ENCODE assay signal across 12 cellular contexts in genomic region chr11:330694-331314, GRCh38. TPM values are rescaled to one million over a fixed set of nuclear protein-coding genes. Genes with fewer than 3 reads are reported as not detected.
DNase-seq lines count a peak whose midpoint lies in the region; ATAC-seq and TF ChIP-seq lines count a peak whose summit lies in the region.
"Had no signal": no experiment of that assay in that cellular context is flagged by ENCODE, and none has a peak within 500 bp of the region (broad histone marks: within the 10 kb centered on the region; RNA-seq: fewer than 3 reads in every experiment).

No MANE protein-coding gene starts in this region.

- peak overlapping the region; percentile 49 for H3K4me3 Mint-ChIP-seq in activated naive CD8-positive, alpha-beta T cell
- H3K4me3 Mint-ChIP-seq in nephron = no peak overlapping the region
- H3K4me3 Mint-ChIP-seq in Caco-2 (ENCODE audit: unreplicated experiment) = no peak overlapping the region
- no peak overlapping the region for H3K4me3 Mint-ChIP-seq in HFFc6

- no peak overlapping the region for H3K23ac ChIP-seq in IMR-90 (ENCODE audit: low read depth, low read length)

- H3K9me1 ChIP-seq in IMR-90 (ENCODE audit: insufficient read depth, low read length) = no peaks in the 10 kb centered on the region

- H3K4me2 ChIP-seq in DND-41 (ENCODE audit: insufficient read depth, low read length) = peak overlapping the region; percentile 69
- no peak overlapping the region for H3K4me2 ChIP-seq in IMR-90 (ENCODE audit: low read depth, low read length)

- no peaks in the 10 kb centered on the region for H3K27me3 Mint-ChIP-seq in activated naive CD8-positive, alpha-beta T cell
- H3K27me3 Mint-ChIP-seq in nephron (ENCODE audit: low read depth) (no peaks in the 10 kb centered on the region), Caco-2 (ENCODE audit: insufficient read depth, unreplicated experiment) (no peaks in the 10 kb centered on the region), HFFc6 (ENCODE audit: insufficient read depth) (peaks cover 4% of the 10 kb centered on the region)

- H3K9me3 ChIP-seq in DND-41 (ENCODE audit: insufficient read depth, low read length, severe bottlenecking) (no peaks in the 10 kb centered on the region), IMR-90 (ENCODE audit: control insufficient read depth, insufficient read depth, low read length) (no peaks in the 10 kb centered on the region), Caco-2 (peaks cover 10% of the 10 kb centered on the region; the same call in 1 of the 2 replicates)

- no peaks in the 10 kb centered on the region for H3K79me2 ChIP-seq in DND-41 (ENCODE audit: insufficient read depth, low read length)

- no peak overlapping the region for H4K91ac ChIP-seq in IMR-90 (ENCODE audit: insufficient read depth, low read depth, low read length)

- dilution Hi-C loops in IMR-90 (cut with HindIII; ENCODE audit: low sequenced_read_pairs, unreplicated experiment) = no loop called here

- H3K4me1 ChIP-seq in DND-41 (ENCODE audit: insufficient read depth, low read length) = peaks cover 83% of the 10 kb centered on the region
- H3K4me1 ChIP-seq in IMR-90 (ENCODE audit: control insufficient read depth, insufficient read depth, low read length) = peaks cover 11% of the 10 kb centered on the region
- peaks cover 27% of the 10 kb centered on the region for H3K4me1 ChIP-seq in Caco-2

- peaks cover 67% of the 10 kb centered on the region for H3K4me1 Mint-ChIP-seq in activated naive CD8-positive, alpha-beta T cell (ENCODE audit: low read depth)
- peaks cover 55% of the 10 kb centered on the region for H3K4me1 Mint-ChIP-seq in nephron
- peaks cover 24% of the 10 kb centered on the region for H3K4me1 Mint-ChIP-seq in Caco-2 (ENCODE audit: low read depth, unreplicated experiment)
- peaks cover 12% of the 10 kb centered on the region for H3K4me1 Mint-ChIP-seq in HFFc6 (ENCODE audit: low read depth)

- no peak for TF ChIP-seq RAD21 in IMR-90 (IDR thresholded peaks at IDR 0.05; ENCODE audit: low read length)

- no peak overlapping the region for H2BK20ac ChIP-seq in IMR-90 (ENCODE audit: low read depth, low read length)

- H4K20me1 ChIP-seq in DND-41 (ENCODE audit: insufficient read depth, low read length) (no peaks in the 10 kb centered on the region), IMR-90 (ENCODE audit: insufficient read depth, low read length) (no peaks in the 10 kb centered on the region)

- POLR2A ChIA-PET in IMR-90 (lab: Charles Lee; ENCODE audit: unreplicated experiment) (no interaction called here), Caco-2 (lab: Charles Lee) (interaction anchor here (1.0 kb wide), 1 partner anchor 25 kb away, joined by 3 read pairs; no protein-coding TSS in a partner anchor)

- ATAC-seq in DND-41 (ENCODE audit: insufficient read depth, low read depth) (peak; percentile 62), IMR-90 (ENCODE audit: low read depth) (no peak), HG02938 (IDR thresholded peaks at IDR 0.05; ENCODE audit: unreplicated experiment) (no peak)

- no peak overlapping the region for H4K5ac ChIP-seq in IMR-90 (ENCODE audit: low read depth, low read length)

- 95% methylated on average over 11 of the region's 31 CpGs; no CpG with 5 or more reads in 1 of the 2 experiments for WGBS in IMR-90 (ENCODE audit: extremely low coverage in 2 of 2, insufficient read length in 1 of 2), 2 experiments

- no peaks in the 10 kb centered on the region for H3K79me1 ChIP-seq in IMR-90 (ENCODE audit: low read depth in 1 of 2, low read length in 2 of 2)

- no peak overlapping the region for H2BK15ac ChIP-seq in IMR-90 (ENCODE audit: low read depth, low read length)

- intact Hi-C loops in IMR-90 (cut with micrococcal nuclease) (no loop called here), Caco-2 (cut with micrococcal nuclease; ENCODE audit: unreplicated experiment) (no loop called here)

- TF ChIP-seq POLR2A in IMR-90 (IDR thresholded peaks at IDR 0.05; ENCODE audit: low read depth, low read length) = no peak

- no peak overlapping the region for H3K18ac ChIP-seq in IMR-90 (ENCODE audit: low read depth, low read length)

- H3K9ac ChIP-seq in DND-41 (ENCODE audit: low read depth, low read length) = peak overlapping the region; percentile 47
- no peak overlapping the region for H3K9ac ChIP-seq in IMR-90 (ENCODE audit: low read depth, low read length)

- no peak overlapping the region for H2AK5ac ChIP-seq in IMR-90 (ENCODE audit: low read depth, low read length)

- no peak overlapping the region for H4K8ac ChIP-seq in IMR-90 (ENCODE audit: low read depth in 2 of 2, low read length in 2 of 2)

- no peak overlapping the region for H2BK5ac ChIP-seq in IMR-90 (ENCODE audit: low read depth, low read length, poor library complexity, severe bottlenecking)

- DNase-seq in DND-41 (peak; percentile 89), IMR-90 (no peak), Caco-2 (no peak), HFFc6 (no peak), NCI-H146 (lab: John Stamatoyannopoulos, UW) (no peak)
- DNase-seq: brain microvascular endothelial cell, NCI-H1417 treated with DMSO at 0.1 percent for 48 hours, NCI-H69 had no signal

- no peak overlapping the region for H3K14ac ChIP-seq in IMR-90 (replicated peaks; ENCODE audit: low read depth, low read length)

- H3K36me3 ChIP-seq in DND-41 (ENCODE audit: insufficient read depth, low read length) (no peaks in the 10 kb centered on the region), IMR-90 (ENCODE audit: control insufficient read depth, insufficient read depth, low read length) (no peaks in the 10 kb centered on the region), Caco-2 (ENCODE audit: control insufficient read depth, insufficient read depth, low read length) (no peaks in the 10 kb centered on the region)
- H3K36me3 ChIP-seq: brain microvascular endothelial cell had no signal

- no peaks in the 10 kb centered on the region for H3K36me3 Mint-ChIP-seq in activated naive CD8-positive, alpha-beta T cell
- H3K36me3 Mint-ChIP-seq in nephron (ENCODE audit: low read depth) (no peaks in the 10 kb centered on the region), Caco-2 (ENCODE audit: insufficient read depth, unreplicated experiment) (peaks cover 14% of the 10 kb centered on the region), HFFc6 (ENCODE audit: low read depth) (no peaks in the 10 kb centered on the region)

- H3K56ac ChIP-seq in IMR-90 (ENCODE audit: extremely low read depth, insufficient read depth, low read length) = no peak overlapping the region

- H3K27me3 ChIP-seq in DND-41 (ENCODE audit: insufficient read depth, low read length, poor library complexity) (no peaks in the 10 kb centered on the region), IMR-90 (ENCODE audit: control insufficient read depth, insufficient read depth, low read length) (no peaks in the 10 kb centered on the region), Caco-2 (replicated peaks; ENCODE audit: control insufficient read depth, insufficient read depth, low read length) (no peaks in the 10 kb centered on the region)
- H3K27me3 ChIP-seq: brain microvascular endothelial cell had no signal

- no peak overlapping the region for H2BK120ac ChIP-seq in IMR-90 (ENCODE audit: low read depth, low read length)

- BruUV-seq in IMR-90 (replicated peaks; lab: Mats Ljungman, UMichigan) = no TSS peak
- no TSS peak for BruUV-seq in Caco-2 (replicated peaks; lab: Mats Ljungman, UMichigan)

- peak overlapping the region; percentile 74 for H3K27ac Mint-ChIP-seq in activated naive CD8-positive, alpha-beta T cell
- H3K27ac Mint-ChIP-seq in nephron = peak overlapping the region; percentile 43 to 91 (median 56)
- H3K27ac Mint-ChIP-seq in Caco-2 (ENCODE audit: unreplicated experiment) = no peak overlapping the region
- no peak overlapping the region for H3K27ac Mint-ChIP-seq in HFFc6

- H3K9me3 Mint-ChIP-seq in activated naive CD8-positive, alpha-beta T cell (ENCODE audit: low read depth) = no peaks in the 10 kb centered on the region
- H3K9me3 Mint-ChIP-seq in nephron = no peaks in the 10 kb centered on the region
- H3K9me3 Mint-ChIP-seq in Caco-2 (ENCODE audit: unreplicated experiment) = no peaks in the 10 kb centered on the region
- H3K9me3 Mint-ChIP-seq in HFFc6 = no peaks in the 10 kb centered on the region

- no peak overlapping the region for H2AK9ac ChIP-seq in IMR-90 (replicated peaks; ENCODE audit: low read depth, low read length, poor library complexity)

- H3K4me3 ChIP-seq in DND-41 (ENCODE audit: low read depth in 1 of 2, low read length in 2 of 2) (peak overlapping the region in 1 of 2 experiments; percentile 50; a peak in 2 of 4 replicates), IMR-90 (ENCODE audit: insufficient read depth, low read depth, low read length) (no peak overlapping the region), Caco-2 (ENCODE audit: low read depth, low read length) (no peak overlapping the region)

- peak overlapping the region; percentile 87 for H3K27ac ChIP-seq in DND-41 (ENCODE audit: low read length)
- H3K27ac ChIP-seq in IMR-90 (ENCODE audit: insufficient read depth, low read length) = no peak overlapping the region
- H3K27ac ChIP-seq: brain microvascular endothelial cell had no signal

- TF ChIP-seq CTCF in DND-41 (IDR thresholded peaks at IDR 0.05; ENCODE audit: borderline replicate concordance, extremely low read depth, low read length, poor library complexity, severe bottlenecking) (no peak), IMR-90 (conservative IDR thresholded peaks at IDR 0.05; ENCODE audit: low read depth, low read length) (no peak), nephron (IDR thresholded peaks at IDR 0.05; ENCODE audit: unreplicated experiment in 3 of 3) (no peak), Caco-2 (IDR thresholded peaks at IDR 0.05; ENCODE audit: insufficient read depth in 1 of 2, low read depth in 1 of 2, low read length in 1 of 2, severe bottlenecking in 1 of 2, unreplicated experiment in 1 of 2) (no peak), HFFc6 (IDR thresholded peaks at IDR 0.05) (no peak)

- H2AFZ ChIP-seq in DND-41 (ENCODE audit: low read depth, low read length) (peak overlapping the region; percentile 5; the same call in 1 of the 2 replicates), IMR-90 (replicated peaks; ENCODE audit: low read length, poor library complexity) (peak overlapping the region; percentile 16)

- H3K4ac ChIP-seq in IMR-90 (ENCODE audit: low read depth, low read length) = no peak overlapping the region

- CTCF ChIA-PET in IMR-90 (lab: Yijun Ruan, JAX) = no interaction called here
- CTCF ChIA-PET in Caco-2 (lab: Charles Lee) = no interaction called here

- in situ Hi-C loops in IMR-90 (cut with MboI; ENCODE audit: low sequenced_read_pairs) = no loop called here

RNA-seq across cellular contexts. Expression of gene IFITM3, which starts 10.1 kb away (rescaled TPM):
- 40.9 and 52.5 TPM in 2 replicates for total RNA-seq in IMR-90 (2012; rRNA removed)
- 906 and 1,008 TPM in 2 replicates for polyA plus RNA-seq in IMR-90 (2012; rRNA removed)
- polyA plus RNA-seq in IMR-90 (2012; cell fraction: cytosol; rRNA removed) = 803 and 1,768 TPM in 2 replicates
- polyA plus RNA-seq in IMR-90 (2012; cell fraction: nucleus; rRNA removed; ENCODE audit: low replicate concordance) = 153 and 347 TPM in 2 replicates
- 6.9 and 12.4 TPM in 2 replicates for total RNA-seq in Caco-2 (2022)
- 100 to 1,000 TPM; 399 to 531 (median 452) TPM for total RNA-seq in HFFc6 (2021; fragmentation: NEBNext Ultra II Directional; extraction: Animal tissue kit (Norgen Biotek cat#: 25700))

RNA-seq across cellular contexts. Expression of gene IFITM1, which starts 17.0 kb away (rescaled TPM):
- 14.4 and 24.2 TPM in 2 replicates for total RNA-seq in IMR-90 (2012; rRNA removed)
- 67.5 and 68.9 TPM in 2 replicates for polyA plus RNA-seq in IMR-90 (2012; rRNA removed)
- 54.7 and 163 TPM in 2 replicates for polyA plus RNA-seq in IMR-90 (2012; cell fraction: cytosol; rRNA removed)
- polyA plus RNA-seq in IMR-90 (2012; cell fraction: nucleus; rRNA removed; ENCODE audit: low replicate concordance) = 25.1 and 28.0 TPM in 2 replicates
- total RNA-seq in Caco-2 (2022) = 3.0 and 3.2 TPM in 2 replicates
- 10 to 100 TPM; 23.5 to 36.1 (median 30.0) TPM for total RNA-seq in HFFc6 (2021; fragmentation: NEBNext Ultra II Directional; extraction: Animal tissue kit (Norgen Biotek cat#: 25700))

RNA-seq across cellular contexts. Expression of gene IFITM2, which starts 23.2 kb away (rescaled TPM):
- 26.4 and 31.2 TPM in 2 replicates for total RNA-seq in IMR-90 (2012; rRNA removed)
- polyA plus RNA-seq in IMR-90 (2012; rRNA removed) = 564 and 600 TPM in 2 replicates
- 588 and 1,067 TPM in 2 replicates for polyA plus RNA-seq in IMR-90 (2012; cell fraction: cytosol; rRNA removed)
- 95.2 and 139 TPM in 2 replicates for polyA plus RNA-seq in IMR-90 (2012; cell fraction: nucleus; rRNA removed; ENCODE audit: low replicate concordance)
- 7.0 and 7.3 TPM in 2 replicates for total RNA-seq in Caco-2 (2022)
- 100 to 1,000 TPM; 257 to 325 (median 291) TPM for total RNA-seq in HFFc6 (2021; fragmentation: NEBNext Ultra II Directional; extraction: Animal tissue kit (Norgen Biotek cat#: 25700))

RNA-seq across cellular contexts. Expression of gene IFITM5, which starts 31.5 kb away (rescaled TPM):
- not detected in 2 replicates for total RNA-seq in IMR-90 (2012; rRNA removed)
- polyA plus RNA-seq in IMR-90 (2012; rRNA removed) = not detected in 2 replicates
- not detected in 2 replicates for polyA plus RNA-seq in IMR-90 (2012; cell fraction: cytosol; rRNA removed)
- polyA plus RNA-seq in IMR-90 (2012; cell fraction: nucleus; rRNA removed; ENCODE audit: low replicate concordance) = not detected in 2 replicates
- not detected in 2 replicates for total RNA-seq in Caco-2 (2022)
- not detected for total RNA-seq in HFFc6 (2021; fragmentation: NEBNext Ultra II Directional; extraction: Animal tissue kit (Norgen Biotek cat#: 25700))
- total RNA-seq: epithelial cell of proximal tubule had no signal

RNA-seq across cellular contexts. Expression of gene B4GALNT4, which starts 38.5 kb away (rescaled TPM):
- total RNA-seq in IMR-90 (2012; rRNA removed) (5.2 and 6.1 TPM in 2 replicates), Caco-2 (2022) (30.7 and 35.6 TPM in 2 replicates)
- 38.6 and 45.4 TPM in 2 replicates for polyA plus RNA-seq in IMR-90 (2012; rRNA removed)
- 23.3 and 32.7 TPM in 2 replicates for polyA plus RNA-seq in IMR-90 (2012; cell fraction: cytosol; rRNA removed)
- 324 and 637 TPM in 2 replicates for polyA plus RNA-seq in IMR-90 (2012; cell fraction: nucleus; rRNA removed; ENCODE audit: low replicate concordance)
- total RNA-seq in HFFc6 (2021; fragmentation: NEBNext Ultra II Directional; extraction: Animal tissue kit (Norgen Biotek cat#: 25700)) = 10 to 100 TPM in 1 of 6 experiments, 1 to 10 TPM in 5; 6.4 to 12.1 (median 8.4) TPM

Comparison
In these comparisons a context has a peak if more than half of its experiments do, and no peak if none do; other contexts are left out.
1. H3K27ac Mint-ChIP-seq: peak in activated naive CD8-positive, alpha-beta T cell (single experiment) and nephron (3 of 3); none in Caco-2 (single experiment) and HFFc6 (single experiment).